35 cellular contexts compared by ENCODE assay signal in the genomic region with DNA sequence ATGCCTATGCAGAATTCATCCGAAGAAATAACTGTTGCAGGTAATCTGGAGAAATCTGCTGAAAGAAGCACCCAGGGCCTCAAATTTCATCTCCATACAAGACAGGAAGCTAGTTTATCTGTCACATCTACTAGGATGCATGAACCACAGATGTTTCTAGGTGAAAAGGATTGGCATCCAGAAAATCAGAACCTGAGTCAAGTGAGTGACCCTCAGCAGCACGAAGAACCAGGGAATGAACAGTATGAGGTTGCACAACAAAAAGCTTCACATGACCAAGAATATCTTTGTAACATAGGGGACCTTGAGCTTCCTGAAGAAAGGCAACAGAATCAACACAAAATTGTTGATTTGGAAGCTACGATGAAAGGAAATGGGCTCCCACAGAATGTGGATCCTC.
"Had no signal": no experiment of that assay in that cellular context is flagged by ENCODE, and none has a peak within 500 bp of the region (broad histone marks: within the 10 kb centered on the region; RNA-seq: fewer than 3 reads in every experiment).

No MANE protein-coding gene starts in this region.

- ATAC-seq: activated CD4-positive, alpha-beta T cell treated with anti-CD3 and anti-CD28 coated beads for 36 hours; activated CD8-positive, alpha-beta memory T cell treated with anti-CD3 and anti-CD28 coated beads, Interleukin-2, amount 10 ng/mL, durations not matched to agents 7 days and 5 days; activated CD8-positive, alpha-beta T cell treated with anti-CD3 and anti-CD28 coated beads, Interleukin-2, amount 10 ng/mL, durations not matched to agents 7 days and 5 days; activated naive CD8-positive, alpha-beta T cell treated with anti-CD3 and anti-CD28 coated beads, Interleukin-2, amount 50 U/mL, for 24 hours; body of pancreas; effector memory CD8-positive, alpha-beta T cell; T-helper 17 cell had no signal

- DNase-seq: activated CD4-positive, alpha-beta memory T cell treated with anti-CD3 and anti-CD28 coated beads for 36 hours; activated CD4-positive, alpha-beta T cell treated with anti-CD3 and anti-CD28 coated beads for 36 hours; activated CD4-positive, alpha-beta T cell treated with anti-CD3 and anti-CD28 coated beads, Interleukin-2, amount 10 ng/mL, durations not matched to agents 24 days and 14 days; activated CD4-positive, CD25-positive, alpha-beta regulatory T cell; activated CD4-positive, CD25-positive, alpha-beta regulatory T cell treated with anti-CD3 and anti-CD28 coated beads, Interleukin-2, amount 50 U/mL, for 72 hours; activated CD8-positive, alpha-beta memory T cell treated with anti-CD3 and anti-CD28 coated beads, Interleukin-2, amount 10 ng/mL, durations not matched to agents 7 days and 5 days; activated CD8-positive, alpha-beta memory T cell treated with anti-CD3 and anti-CD28 coated beads, Interleukin-2, amount 50 U/mL, for 4 hours; activated CD8-positive, alpha-beta T cell treated with anti-CD3 and anti-CD28 coated beads, Interleukin-2, amount 10 ng/mL, durations not matched to agents 7 days and 5 days; activated effector memory CD4-positive, alpha-beta T cell treated with anti-CD3 and anti-CD28 coated beads, Interleukin-2, amount 50 U/mL, for 16 hours; activated naive CD4-positive, alpha-beta T cell treated with anti-CD3 and anti-CD28 coated beads for 36 hours; activated naive CD8-positive, alpha-beta T cell treated with anti-CD3 and anti-CD28 coated beads for 36 hours; activated naive CD8-positive, alpha-beta T cell treated with anti-CD3 and anti-CD28 coated beads, Interleukin-2, amount 50 U/mL, for 24 hours; activated T-cell treated with anti-CD3 and anti-CD28 coated beads, Interleukin-2, amount 50 U/mL, for 1 hour; activated T-cell treated with anti-CD3 and anti-CD28 coated beads, Interleukin-2, amount 50 U/mL, for 48 hours; adrenal gland; amygdala; aorta; body of pancreas; caudate nucleus; cortex of kidney; dermis blood vessel endothelial cell; effector CD4-positive, alpha-beta T cell; effector memory CD8-positive, alpha-beta T cell; esophagus squamous epithelium; foreskin melanocyte; head of caudate nucleus; T-helper 1 cell; T-helper 17 cell; T1000; WERI-Rb-1 had no signal

- H3K9me3 ChIP-seq: adrenal gland, body of pancreas, esophagus squamous epithelium had no signal

- H3K4me1 Mint-ChIP-seq: activated CD4-positive, alpha-beta T cell treated with anti-CD3 and anti-CD28 coated beads for 36 hours; activated CD8-positive, alpha-beta memory T cell treated with anti-CD3 and anti-CD28 coated beads, Interleukin-2, amount 10 ng/mL, durations not matched to agents 7 days and 5 days; activated naive CD4-positive, alpha-beta T cell treated with anti-CD3 and anti-CD28 coated beads, Interleukin-2, amount 50 U/mL, for 24 hours; activated naive CD8-positive, alpha-beta T cell treated with anti-CD3 and anti-CD28 coated beads for 36 hours; activated naive CD8-positive, alpha-beta T cell treated with anti-CD3 and anti-CD28 coated beads, Interleukin-2, amount 50 U/mL, for 24 hours had no signal

- H3K27ac Mint-ChIP-seq: activated CD4-positive, alpha-beta memory T cell treated with anti-CD3 and anti-CD28 coated beads for 36 hours; activated CD4-positive, alpha-beta T cell treated with anti-CD3 and anti-CD28 coated beads for 36 hours; activated CD4-positive, alpha-beta T cell treated with anti-CD3 and anti-CD28 coated beads, Interleukin-2, amount 10 ng/mL, durations not matched to agents 24 days and 14 days; activated CD8-positive, alpha-beta T cell treated with anti-CD3 and anti-CD28 coated beads, Interleukin-2, amount 10 ng/mL, durations not matched to agents 7 days and 5 days; activated naive CD4-positive, alpha-beta T cell treated with anti-CD3 and anti-CD28 coated beads for 36 hours; activated naive CD4-positive, alpha-beta T cell treated with anti-CD3 and anti-CD28 coated beads, Interleukin-2, amount 50 U/mL, for 24 hours; activated naive CD8-positive, alpha-beta T cell treated with anti-CD3 and anti-CD28 coated beads, Interleukin-2, amount 50 U/mL, for 24 hours; activated T-helper 1 cell treated with anti-CD3 and anti-CD28 coated beads, Interleukin-12 subunit alpha, Interleukin-12 subunit beta, Interleukin-2, Interleukin-4 antibody, amounts not matched to agents 30 ng/mL and 10 ng/mL and 1 ng/mL, durations not matched to agents 14 hours and 24 hours and 36 hours; activated T-helper 2 cell treated with anti-CD3 and anti-CD28 coated beads, Interferon-gamma antibody, Interleukin-2, Interleukin-4, amounts not matched to agents 10 μg/mL and 5 μg/mL and 100 μg/mL, durations not matched to agents 14 hours and 24 hours and 36 hours; T-helper 17 cell; T-helper 2 cell treated with Interferon-gamma antibody and Interleukin-4, amounts not matched to agents 5 μg/mL and 100 μg/mL, for 36 hours had no signal

- H3K4me1 ChIP-seq: body of pancreas, esophagus squamous epithelium had no signal

- H3K9me3 Mint-ChIP-seq: activated CD4-positive, alpha-beta memory T cell treated with anti-CD3 and anti-CD28 coated beads for 36 hours; activated CD4-positive, alpha-beta T cell treated with anti-CD3 and anti-CD28 coated beads, Interleukin-2, amount 10 ng/mL, durations not matched to agents 24 days and 14 days; activated naive CD4-positive, alpha-beta T cell treated with anti-CD3 and anti-CD28 coated beads for 36 hours; activated naive CD4-positive, alpha-beta T cell treated with anti-CD3 and anti-CD28 coated beads, Interleukin-2, amount 50 U/mL, for 24 hours; activated naive CD8-positive, alpha-beta T cell treated with anti-CD3 and anti-CD28 coated beads for 36 hours; activated naive CD8-positive, alpha-beta T cell treated with anti-CD3 and anti-CD28 coated beads, Interleukin-2, amount 50 U/mL, for 24 hours; activated T-helper 1 cell treated with anti-CD3 and anti-CD28 coated beads, Interleukin-12 subunit alpha, Interleukin-12 subunit beta, Interleukin-2, Interleukin-4 antibody, amounts not matched to agents 30 ng/mL and 10 ng/mL and 1 ng/mL, durations not matched to agents 14 hours and 24 hours and 36 hours; activated T-helper 2 cell treated with anti-CD3 and anti-CD28 coated beads, Interferon-gamma antibody, Interleukin-2, Interleukin-4, amounts not matched to agents 10 μg/mL and 5 μg/mL and 100 μg/mL, durations not matched to agents 14 hours and 24 hours and 36 hours; effector memory CD8-positive, alpha-beta T cell; T-helper 2 cell treated with Interferon-gamma antibody and Interleukin-4, amounts not matched to agents 5 μg/mL and 100 μg/mL, for 36 hours had no signal

- H3K4me3 ChIP-seq: adrenal gland, body of pancreas, esophagus squamous epithelium had no signal

- H3K27me3 ChIP-seq: adrenal gland, body of pancreas, esophagus squamous epithelium had no signal

- H3K27me3 Mint-ChIP-seq: activated CD4-positive, alpha-beta memory T cell treated with anti-CD3 and anti-CD28 coated beads for 36 hours; activated CD4-positive, alpha-beta T cell treated with anti-CD3 and anti-CD28 coated beads for 36 hours; activated CD4-positive, alpha-beta T cell treated with anti-CD3 and anti-CD28 coated beads, Interleukin-2, amount 10 ng/mL, durations not matched to agents 24 days and 14 days; activated CD8-positive, alpha-beta memory T cell treated with anti-CD3 and anti-CD28 coated beads, Interleukin-2, amount 10 ng/mL, durations not matched to agents 7 days and 5 days; activated naive CD4-positive, alpha-beta T cell treated with anti-CD3 and anti-CD28 coated beads, Interleukin-2, amount 50 U/mL, for 24 hours; activated naive CD8-positive, alpha-beta T cell treated with anti-CD3 and anti-CD28 coated beads for 36 hours; activated naive CD8-positive, alpha-beta T cell treated with anti-CD3 and anti-CD28 coated beads, Interleukin-2, amount 50 U/mL, for 24 hours; effector memory CD8-positive, alpha-beta T cell; T-helper 17 cell had no signal

- H3K27ac ChIP-seq: adrenal gland, body of pancreas, epithelial cell of prostate, esophagus squamous epithelium, WERI-Rb-1 had no signal

- H3K4me3 Mint-ChIP-seq: activated CD4-positive, alpha-beta memory T cell treated with anti-CD3 and anti-CD28 coated beads for 36 hours; activated CD4-positive, alpha-beta T cell treated with anti-CD3 and anti-CD28 coated beads for 36 hours; activated CD4-positive, alpha-beta T cell treated with anti-CD3 and anti-CD28 coated beads, Interleukin-2, amount 10 ng/mL, durations not matched to agents 24 days and 14 days; activated CD8-positive, alpha-beta memory T cell treated with anti-CD3 and anti-CD28 coated beads, Interleukin-2, amount 10 ng/mL, durations not matched to agents 7 days and 5 days; activated CD8-positive, alpha-beta T cell treated with anti-CD3 and anti-CD28 coated beads, Interleukin-2, amount 10 ng/mL, durations not matched to agents 7 days and 5 days; activated naive CD4-positive, alpha-beta T cell treated with anti-CD3 and anti-CD28 coated beads for 36 hours; activated naive CD4-positive, alpha-beta T cell treated with anti-CD3 and anti-CD28 coated beads, Interleukin-2, amount 50 U/mL, for 24 hours; activated naive CD8-positive, alpha-beta T cell treated with anti-CD3 and anti-CD28 coated beads for 36 hours; activated naive CD8-positive, alpha-beta T cell treated with anti-CD3 and anti-CD28 coated beads, Interleukin-2, amount 50 U/mL, for 24 hours; activated T-helper 1 cell treated with anti-CD3 and anti-CD28 coated beads, Interleukin-12 subunit alpha, Interleukin-12 subunit beta, Interleukin-2, Interleukin-4 antibody, amounts not matched to agents 30 ng/mL and 10 ng/mL and 1 ng/mL, durations not matched to agents 14 hours and 24 hours and 36 hours; effector memory CD8-positive, alpha-beta T cell; T-helper 17 cell; T-helper 2 cell treated with Interferon-gamma antibody and Interleukin-4, amounts not matched to agents 5 μg/mL and 100 μg/mL, for 36 hours had no signal
